ENCODE assay signal across 34 cellular contexts in genomic region chr4:79073471-79073870, GRCh38.
"Had no signal": no experiment of that assay in that cellular context is flagged by ENCODE, and none has a peak within 500 bp of the region (broad histone marks: within the 10 kb centered on the region; RNA-seq: fewer than 3 reads in every experiment).

No MANE protein-coding gene starts in this region.

- H3K36me3 ChIP-seq: MG63 had no signal

- H3K27me3 ChIP-seq: MG63 had no signal

- DNase-seq: Karpas-422, Kasumi-1, MG63, MM.1S, MV-4-11, NCI-H1048, NCI-H1092, NCI-H1092 treated with DMSO at 0.1 percent for 48 hours, NCI-H1105, NCI-H1105 treated with DMSO at 0.1 percent for 48 hours, NCI-H1417, NCI-H1417 treated with DMSO at 0.1 percent for 48 hours, NCI-H1436, NCI-H1436 treated with DMSO at 0.1 percent for 48 hours, NCI-H146, NCI-H1694, NCI-H1694 treated with DMSO at 0.1 percent for 48 hours, NCI-H187, NCI-H187 treated with DMSO at 0.1 percent for 48 hours, NCI-H1930, NCI-H2029, NCI-H2029 treated with DMSO at 0.1 percent for 48 hours, NCI-H2081, NCI-H2081 treated with DMSO at 0.1 percent for 48 hours, NCI-H2107, NCI-H2171, NCI-H2171 treated with DMSO at 0.1 percent for 48 hours, NCI-H2227 treated with DMSO at 0.1 percent for 48 hours, NCI-H226, NCI-H345, NCI-H446, NCI-H446 treated with DMSO at 0.1 percent for 48 hours, NCI-H510A, NCI-H510A treated with DMSO at 0.1 percent for 48 hours had no signal

- H3K9me3 ChIP-seq: MG63 had no signal

- H3K4me3 ChIP-seq: MG63 had no signal
